In the genomic region with DNA sequence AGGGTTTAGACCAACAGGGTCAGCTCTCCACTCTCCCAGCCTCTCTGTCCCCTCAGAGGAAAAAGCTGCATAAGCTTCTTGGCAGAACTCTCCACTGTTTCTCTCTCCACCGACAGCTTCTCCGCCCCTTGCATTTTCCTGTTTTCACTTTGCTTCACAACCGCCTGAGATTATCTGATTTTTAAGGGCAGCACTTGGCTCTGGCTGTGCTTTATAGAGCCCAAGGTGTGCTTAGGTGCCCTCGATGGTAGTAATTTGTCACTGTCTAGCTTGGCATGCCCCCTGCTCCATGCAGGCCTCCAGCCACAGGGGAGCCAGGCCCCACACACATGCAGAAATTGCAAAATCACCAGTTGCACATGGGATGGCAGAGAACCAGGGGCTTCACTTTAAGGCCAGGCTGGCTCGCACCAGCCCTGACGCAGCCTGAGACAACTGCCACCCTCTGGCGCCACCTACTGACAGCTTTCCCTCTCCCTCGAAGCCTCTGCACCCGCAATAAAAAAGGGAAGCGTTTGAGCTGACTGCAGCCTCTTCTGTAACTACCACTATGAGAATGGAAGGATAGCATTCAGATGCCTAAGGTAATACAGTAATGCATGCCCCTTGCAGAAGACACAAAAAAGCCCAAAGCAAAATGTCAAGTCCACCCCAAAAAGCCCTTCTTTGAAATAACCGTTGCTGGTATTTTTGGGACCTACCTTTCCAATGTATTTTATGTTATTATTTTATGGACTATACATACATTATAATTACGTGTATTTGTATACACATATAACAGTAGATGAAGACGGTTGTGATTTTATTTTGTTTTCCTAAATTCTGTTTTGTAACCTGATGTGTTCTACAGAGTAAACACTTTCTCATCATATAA, we compare ENCODE assay signal across 1 cellular context.
TF ChIP-seq lines count a peak whose summit lies in the region.

No MANE protein-coding gene starts in this region.

TF ChIP-seq in SK-N-SH, 30 proteins besides CTCF, POLR2A, EP300 and RAD21 (continued from another document):
- TF ChIP-seq, protein P1, sequence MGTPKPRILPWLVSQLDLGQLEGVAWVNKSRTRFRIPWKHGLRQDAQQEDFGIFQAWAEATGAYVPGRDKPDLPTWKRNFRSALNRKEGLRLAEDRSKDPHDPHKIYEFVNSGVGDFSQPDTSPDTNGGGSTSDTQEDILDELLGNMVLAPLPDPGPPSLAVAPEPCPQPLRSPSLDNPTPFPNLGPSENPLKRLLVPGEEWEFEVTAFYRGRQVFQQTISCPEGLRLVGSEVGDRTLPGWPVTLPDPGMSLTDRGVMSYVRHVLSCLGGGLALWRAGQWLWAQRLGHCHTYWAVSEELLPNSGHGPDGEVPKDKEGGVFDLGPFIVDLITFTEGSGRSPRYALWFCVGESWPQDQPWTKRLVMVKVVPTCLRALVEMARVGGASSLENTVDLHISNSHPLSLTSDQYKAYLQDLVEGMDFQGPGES (IDR thresholded peaks at IDR 0.05; ENCODE audit: low read depth, low read length) = no peak
- TF ChIP-seq MXI1 (IDR thresholded peaks at IDR 0.05; ENCODE audit: low read depth, low read length) (peak; percentile 75; the same call in 1 of the 2 replicates), RFX5 (IDR thresholded peaks at IDR 0.05; ENCODE audit: low read length) (no peak), FOXJ3 (CRISPR knock-in tag; IDR thresholded peaks at IDR 0.05) (peak; percentile 45; the same call in 1 of the 2 replicates), SMC3 (IDR thresholded peaks at IDR 0.05; ENCODE audit: low read depth, low read length) (peak; percentile 82), TAF1 (IDR thresholded peaks at IDR 0.05; ENCODE audit: borderline replicate concordance, low read depth, low read length) (no peak), NFIC (IDR thresholded peaks at IDR 0.05; ENCODE audit: borderline replicate concordance) (no peak), USF2 (IDR thresholded peaks at IDR 0.05; ENCODE audit: borderline replicate concordance, low read depth, low read length) (no peak), JUND (IDR thresholded peaks at IDR 0.05) (no peak), EZH2phosphoT487 (IDR thresholded peaks at IDR 0.05; ENCODE audit: borderline replicate concordance, low read depth) (no peak)
